In genomic region chr17:79366988-79367571, GRCh38 we compare ENCODE assay signal across 30 cellular contexts.
"Had no signal": no experiment of that assay in that cellular context is flagged by ENCODE, and none has a peak within 500 bp of the region (broad histone marks: within the 10 kb centered on the region; RNA-seq: fewer than 3 reads in every experiment).

No MANE protein-coding gene starts in this region.

- H3K4me1 ChIP-seq: colonic mucosa, foreskin keratinocyte, gastroesophageal sphincter, lower lobe of right lung, parathyroid adenoma, suprapubic skin, upper lobe of right lung, uterus had no signal

- H3K79me2 ChIP-seq: parathyroid adenoma had no signal

- H3K9ac ChIP-seq: parathyroid adenoma had no signal

- H3K27ac ChIP-seq: colonic mucosa, esophagus muscularis mucosa, foreskin keratinocyte, gastroesophageal sphincter, lower lobe of right lung, parathyroid adenoma, suprapubic skin, transverse colon, upper lobe of right lung, uterus had no signal

- H3K36me3 Mint-ChIP-seq: immature natural killer cell; naive thymus-derived CD8-positive, alpha-beta T cell; stimulated activated naive B cell treated with anti-CD40 and anti-IgM and Interleukin-4, amounts not matched to agents 10 μg/mL and 1 μg/mL and 100 μg/mL, for 72 hours had no signal

- H3K9me3 ChIP-seq: colonic mucosa, esophagus muscularis mucosa, gastroesophageal sphincter, lower lobe of right lung, suprapubic skin, transverse colon, upper lobe of right lung, uterus had no signal

- H3K27ac Mint-ChIP-seq: dendritic cell treated with granulocyte-macrophage colony-stimulating factor and Interleukin-4, amounts not matched to agents 40 ng/mL and 50 ng/mL, for 4 days; immature natural killer cell; nephron progenitor cell; progenitor cell of endocrine pancreas; stimulated activated naive B cell treated with anti-CD40 and anti-IgM and Interleukin-4, amounts not matched to agents 10 μg/mL and 1 μg/mL and 100 μg/mL, for 72 hours; stimulated activated naive CD8-positive, alpha-beta T cell treated with anti-CD3 and anti-CD28 coated beads, Interleukin-15, amount 100 ng/mL, for 72 hours had no signal

- H3K4me3 ChIP-seq: colonic mucosa, esophagus muscularis mucosa, gastroesophageal sphincter, lower lobe of right lung, smooth muscle cell, suprapubic skin, transverse colon, upper lobe of right lung, uterus had no signal

- DNase-seq: colonic mucosa; effector CD8-positive, alpha-beta T cell; foreskin keratinocyte; hypothalamus; immature natural killer cell; islet precursor cell; kidney glomerular epithelial cell; left colon; left ventricle myocardium superior; occipital lobe; stimulated activated CD4-positive, alpha-beta T cell treated with anti-CD3 and anti-CD28 coated beads, Interleukin-12 subunit alpha, Interleukin-12 subunit beta, amount 100 ng/mL, for 4 hours; stimulated activated CD4-positive, alpha-beta T cell treated with anti-CD3 and anti-CD28 coated beads, Interleukin-1b, Interleukin-23, amount 100 ng/mL, for 48 hours; stimulated activated CD4-positive, alpha-beta T cell treated with anti-CD3 and anti-CD28 coated beads, Interleukin-4, amount 100 ng/mL, for 1 hour; stimulated activated naive B cell treated with anti-CD40 and anti-IgM and Interleukin-4, amounts not matched to agents 10 μg/mL and 1 μg/mL and 100 μg/mL, for 72 hours; stimulated activated naive CD8-positive, alpha-beta T cell treated with anti-CD3 and anti-CD28 coated beads, Interleukin-15, amount 100 ng/mL, for 72 hours; transverse colon; upper lobe of right lung; uterus had no signal

- FAIRE-seq: endothelial cell of umbilical vein had no signal

- H3K4me2 ChIP-seq: smooth muscle cell had no signal

- H3K27me3 ChIP-seq: colonic mucosa, uterus had no signal

- H3K4me1 Mint-ChIP-seq: immature natural killer cell; stimulated activated naive CD8-positive, alpha-beta T cell treated with anti-CD3 and anti-CD28 coated beads, Interleukin-15, amount 100 ng/mL, for 72 hours had no signal

- H3K36me3 ChIP-seq: colonic mucosa, esophagus muscularis mucosa, gastroesophageal sphincter, lower lobe of right lung, suprapubic skin, transverse colon, upper lobe of right lung, uterus had no signal

- H3K4me3 Mint-ChIP-seq: dendritic cell treated with granulocyte-macrophage colony-stimulating factor and Interleukin-4, amounts not matched to agents 40 ng/mL and 50 ng/mL, for 4 days; immature natural killer cell; naive thymus-derived CD8-positive, alpha-beta T cell; nephron progenitor cell; stimulated activated naive B cell treated with anti-CD40 and anti-IgM and Interleukin-4, amounts not matched to agents 10 μg/mL and 1 μg/mL and 100 μg/mL, for 72 hours; stimulated activated naive CD8-positive, alpha-beta T cell treated with anti-CD3 and anti-CD28 coated beads, Interleukin-15, amount 100 ng/mL, for 72 hours had no signal

- ATAC-seq: foreskin keratinocyte; gastroesophageal sphincter; left colon; left ventricle myocardium superior; lower lobe of right lung; naive thymus-derived CD8-positive, alpha-beta T cell; sciatic nerve; stimulated activated naive B cell treated with anti-CD40 and anti-IgM and Interleukin-4, amounts not matched to agents 10 μg/mL and 1 μg/mL and 100 μg/mL, for 72 hours; stimulated activated naive CD8-positive, alpha-beta T cell treated with anti-CD3 and anti-CD28 coated beads, Interleukin-15, amount 100 ng/mL, for 72 hours; upper lobe of right lung had no signal

- H3K9me3 Mint-ChIP-seq: dendritic cell treated with granulocyte-macrophage colony-stimulating factor and Interleukin-4, amounts not matched to agents 40 ng/mL and 50 ng/mL, for 4 days; immature natural killer cell; naive thymus-derived CD8-positive, alpha-beta T cell; nephron progenitor cell; stimulated activated naive B cell treated with anti-CD40 and anti-IgM and Interleukin-4, amounts not matched to agents 10 μg/mL and 1 μg/mL and 100 μg/mL, for 72 hours; stimulated activated naive CD8-positive, alpha-beta T cell treated with anti-CD3 and anti-CD28 coated beads, Interleukin-15, amount 100 ng/mL, for 72 hours had no signal

- H2AFZ ChIP-seq: parathyroid adenoma had no signal
